In the genomic region with DNA sequence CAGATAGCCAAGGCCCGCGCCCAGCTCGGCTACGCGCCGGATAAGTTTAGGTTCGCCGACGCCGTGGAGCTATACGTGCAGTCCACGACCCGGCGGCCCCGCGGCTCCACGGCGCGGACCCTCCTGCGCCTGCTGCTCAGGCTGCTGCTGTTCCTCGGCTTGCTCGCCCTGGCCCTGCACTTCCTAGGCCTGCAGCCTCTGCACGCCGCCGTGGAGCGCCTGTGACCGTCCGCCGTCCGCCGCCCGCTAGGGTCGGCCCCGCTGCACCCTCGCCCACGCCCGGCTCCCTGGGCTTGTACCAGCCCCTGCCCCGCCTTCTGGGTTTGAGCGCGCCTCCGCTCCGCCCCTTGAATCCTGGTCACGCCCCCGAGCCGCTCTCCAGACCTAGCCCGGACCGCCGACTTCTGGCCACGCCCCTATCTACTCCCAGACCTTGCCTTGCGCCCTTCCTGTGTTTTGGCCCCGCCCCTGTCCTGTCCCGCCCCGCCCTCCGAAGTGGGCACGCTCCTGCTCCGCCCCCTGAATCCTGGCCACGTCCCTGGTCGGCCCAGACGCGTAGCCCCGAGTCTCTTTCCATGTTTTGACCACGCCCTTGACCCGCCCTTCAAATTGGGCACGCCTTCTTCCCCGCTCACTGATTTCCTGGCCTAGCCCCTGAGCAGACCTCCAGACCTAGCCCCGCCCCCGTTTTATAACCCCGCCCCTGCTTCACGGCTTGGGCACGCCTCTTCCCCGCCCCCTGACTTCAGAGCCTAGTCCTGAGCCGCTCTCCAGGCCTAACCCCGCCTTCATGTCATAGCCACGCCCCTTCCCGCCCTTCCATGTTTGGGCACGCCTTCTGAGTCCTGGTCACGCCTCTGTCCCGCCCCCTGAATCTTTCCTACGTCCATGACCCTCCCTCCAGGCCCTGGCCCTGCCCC, we compare ENCODE assay signal across 8 cellular contexts. TPM values are rescaled to one million over a fixed set of nuclear protein-coding genes. Genes with fewer than 3 reads are reported as not detected.
DNase-seq lines count a peak whose midpoint lies in the region; ATAC-seq, FAIRE-seq and TF ChIP-seq lines count a peak whose summit lies in the region.

No MANE protein-coding gene starts in this region.

- TF ChIP-seq CTCF in WI38 (IDR thresholded peaks at IDR 0.05; ENCODE audit: low read depth, low read length) (no peak), bronchial epithelial cell (IDR thresholded peaks at IDR 0.05; ENCODE audit: insufficient read depth, low read length, severe bottlenecking) (no peak)

- ATAC-seq in GM18909 (IDR thresholded peaks at IDR 0.05; ENCODE audit: poor library complexity, unreplicated experiment) = peak; percentile 67
- ATAC-seq in HG03159 (IDR thresholded peaks at IDR 0.05; ENCODE audit: unreplicated experiment) = peak; percentile 55

- no peaks in the 10 kb centered on the region for H3K36me3 ChIP-seq in bronchial epithelial cell (ENCODE audit: control insufficient read depth, insufficient read depth, low read length)

- no peaks in the 10 kb centered on the region for H3K27me3 ChIP-seq in bronchial epithelial cell (ENCODE audit: control insufficient read depth, insufficient read depth, low read length)

- H3K4me1 Mint-ChIP-seq in immature natural killer cell = peaks cover 56 to 65% of the 10 kb centered on the region in 2 donors

- peaks cover 16 to 36% (median 32%) of the 10 kb centered on the region in 3 donors for H3K27me3 Mint-ChIP-seq in immature natural killer cell (ENCODE audit: low read depth in 3 of 3)

- no peaks in the 10 kb centered on the region for H3K9me3 Mint-ChIP-seq in immature natural killer cell

- no peak for FAIRE-seq in bronchial epithelial cell (lab: Jason Lieb, UNC)

- H3K4me3 Mint-ChIP-seq in immature natural killer cell = peak overlapping the region; percentile 91 to 97 (median 93)

- peak; percentile 96 for DNase-seq in AG08396 (ENCODE audit: low spot score)
- peak; percentile 100 for DNase-seq in NCI-H2227 (lab: John Stamatoyannopoulos, UW; ENCODE audit: unreplicated experiment)
- peak; percentile 96 for DNase-seq in bronchial epithelial cell (ENCODE audit: low read depth)
- DNase-seq in immature natural killer cell = peak; percentile 99
- DNase-seq in smooth muscle cell of the brain vasculature (ENCODE audit: low read depth, low spot score) = peak; percentile 100

- H3K27ac Mint-ChIP-seq in immature natural killer cell = peak overlapping the region; percentile 97 to 99 (median 98)

- H3K4me3 ChIP-seq in WI38 (ENCODE audit: low read depth, low read length) = peak overlapping the region; percentile 61
- peak overlapping the region; percentile 72 for H3K4me3 ChIP-seq in bronchial epithelial cell (ENCODE audit: low read depth, low read length)

- no peaks in the 10 kb centered on the region for H3K36me3 Mint-ChIP-seq in immature natural killer cell

RNA-seq across cellular contexts. Expression of gene EEF2K, which starts 15.6 kb away (rescaled TPM):
- total RNA-seq in bronchial epithelial cell = 4.2 and 6.3 TPM in 2 replicates
- polyA plus RNA-seq in immature natural killer cell = 1 to 10 TPM in 2 of 3 donors, not detected in 1; 1.1 to 3.2 TPM

RNA-seq across cellular contexts. Expression of gene SDR42E2, which starts 28.1 kb away (rescaled TPM):
- total RNA-seq in bronchial epithelial cell = not detected in 2 replicates
- polyA plus RNA-seq in immature natural killer cell = under 1 TPM in 2 of 3 donors, not detected in 1; 0.47 to 0.51 TPM

Comparison
In these comparisons a context has a peak if more than half of its experiments do, and no peak if none do; other contexts are left out.
1. Peak in every context shown above with its lines: DNase-seq, ATAC-seq and H3K4me3 ChIP-seq.